In the genomic region with DNA sequence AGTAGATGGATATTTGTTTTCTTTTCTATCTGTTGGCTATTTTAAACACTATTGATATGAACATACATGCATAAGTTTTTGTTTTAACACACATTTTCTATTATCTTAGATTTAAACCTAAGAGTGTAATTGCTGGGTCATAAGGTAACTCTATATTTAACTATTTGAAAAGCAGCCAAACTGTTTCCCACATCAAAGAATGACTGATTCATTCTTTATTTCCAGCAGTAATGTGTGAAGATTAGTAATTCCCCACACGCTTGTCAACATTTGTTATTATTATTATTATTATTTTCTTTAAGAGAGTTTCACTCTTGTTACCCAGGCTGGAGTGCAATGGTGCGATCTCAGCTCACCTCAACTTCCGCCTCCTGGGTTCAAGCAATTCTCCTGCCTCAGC, we compare ENCODE assay signal across 31 cellular contexts.
DNase-seq lines count a peak whose midpoint lies in the region; ATAC-seq and TF ChIP-seq lines count a peak whose summit lies in the region.
"Had no signal": no experiment of that assay in that cellular context is flagged by ENCODE, and none has a peak within 500 bp of the region (broad histone marks: within the 10 kb centered on the region; RNA-seq: fewer than 3 reads in every experiment).

No MANE protein-coding gene starts in this region.

- POLR2A ChIA-PET in MCF 10A (lab: Yijun Ruan, JAX), result no interaction called here
- POLR2A ChIA-PET in RWPE1 (lab: Yijun Ruan, JAX; ENCODE audit: low non-redundant PET), result no interaction called here

- H3K36me3 Mint-ChIP-seq in MCF 10A (ENCODE audit: insufficient read depth, unreplicated experiment), result no peaks in the 10 kb centered on the region
- H3K36me3 Mint-ChIP-seq in activated CD8-positive, alpha-beta memory T cell treated with anti-CD3 and anti-CD28 coated beads, Interleukin-2, amount 10 ng/mL, durations not matched to agents 7 days and 5 days, result no peaks in the 10 kb centered on the region
- H3K36me3 Mint-ChIP-seq: CD14-positive monocyte; CD8-positive, alpha-beta memory T cell had no signal

- TF ChIP-seq CTCF in MCF 10A (IDR thresholded peaks at IDR 0.05; ENCODE audit: unreplicated experiment) (no peak), breast epithelium (IDR thresholded peaks at IDR 0.05) (no peak), RWPE1 (conservative IDR thresholded peaks at IDR 0.05; ENCODE audit: low read depth) (no peak), choroid plexus epithelial cell (conservative IDR thresholded peaks at IDR 0.05; ENCODE audit: low read depth, low read length) (no peak), retinal pigment epithelial cell (conservative IDR thresholded peaks at IDR 0.05; ENCODE audit: low read depth, low read length) (no peak)

- no peaks in the 10 kb centered on the region for H3K4me1 Mint-ChIP-seq in MCF 10A (ENCODE audit: insufficient read depth, unreplicated experiment)
- H3K4me1 Mint-ChIP-seq in activated CD8-positive, alpha-beta memory T cell treated with anti-CD3 and anti-CD28 coated beads, Interleukin-2, amount 10 ng/mL, durations not matched to agents 7 days and 5 days, result no peaks in the 10 kb centered on the region
- H3K4me1 Mint-ChIP-seq: CD14-positive monocyte; CD8-positive, alpha-beta memory T cell had no signal

- H3K27me3 ChIP-seq in breast epithelium, result no peaks in the 10 kb centered on the region
- H3K27me3 ChIP-seq: BE2C, MG63 had no signal

- ATAC-seq in HG03439 (IDR thresholded peaks at IDR 0.05; ENCODE audit: unreplicated experiment), result no peak
- ATAC-seq in activated CD8-positive, alpha-beta memory T cell treated with anti-CD3 and anti-CD28 coated beads, Interleukin-2, amount 10 ng/mL, durations not matched to agents 7 days and 5 days, result no peak
- no peak for ATAC-seq in HG03460 (IDR thresholded peaks at IDR 0.05; ENCODE audit: unreplicated experiment)
- ATAC-seq: HepG2, PC-3 had no signal

- intact Hi-C loops in MCF 10A (cut with micrococcal nuclease) (no loop called here), breast epithelium (cut with DNase I; ENCODE audit: low total_unique reads) (no loop called here)

- peaks cover 13% of the 10 kb centered on the region for H3K9me3 Mint-ChIP-seq in MCF 10A (ENCODE audit: unreplicated experiment)
- peaks cover 2% of the 10 kb centered on the region for H3K9me3 Mint-ChIP-seq in activated CD8-positive, alpha-beta memory T cell treated with anti-CD3 and anti-CD28 coated beads, Interleukin-2, amount 10 ng/mL, durations not matched to agents 7 days and 5 days (ENCODE audit: low read depth)

- no peaks in the 10 kb centered on the region for H3K36me3 ChIP-seq in breast epithelium
- H3K36me3 ChIP-seq: BE2C, MG63 had no signal

- no peak overlapping the region for H3K4me3 Mint-ChIP-seq in MCF 10A (ENCODE audit: unreplicated experiment)
- H3K4me3 Mint-ChIP-seq in activated CD8-positive, alpha-beta memory T cell treated with anti-CD3 and anti-CD28 coated beads, Interleukin-2, amount 10 ng/mL, durations not matched to agents 7 days and 5 days, result no peak overlapping the region
- H3K4me3 Mint-ChIP-seq: CD14-positive monocyte; CD8-positive, alpha-beta memory T cell had no signal

- no peak for TF ChIP-seq POLR2A in breast epithelium (IDR thresholded peaks at IDR 0.05)

- no peak overlapping the region for H3K27ac Mint-ChIP-seq in MCF 10A (ENCODE audit: low read depth, unreplicated experiment)
- H3K27ac Mint-ChIP-seq in activated CD8-positive, alpha-beta memory T cell treated with anti-CD3 and anti-CD28 coated beads, Interleukin-2, amount 10 ng/mL, durations not matched to agents 7 days and 5 days, result no peak overlapping the region
- H3K27ac Mint-ChIP-seq: CD14-positive monocyte; CD8-positive, alpha-beta memory T cell had no signal

- no peaks in the 10 kb centered on the region for H3K4me1 ChIP-seq in breast epithelium
- H3K4me1 ChIP-seq: BE2C had no signal

- no peaks in the 10 kb centered on the region for H3K27me3 Mint-ChIP-seq in MCF 10A (ENCODE audit: insufficient read depth, unreplicated experiment)
- H3K27me3 Mint-ChIP-seq in activated CD8-positive, alpha-beta memory T cell treated with anti-CD3 and anti-CD28 coated beads, Interleukin-2, amount 10 ng/mL, durations not matched to agents 7 days and 5 days, result no peaks in the 10 kb centered on the region
- H3K27me3 Mint-ChIP-seq: CD8-positive, alpha-beta memory T cell had no signal

- CTCF ChIA-PET in MCF 10A (lab: Yijun Ruan, JAX) (no interaction called here), RWPE1 (lab: Yijun Ruan, JAX) (no interaction called here)
- CTCF ChIA-PET in activated CD8-positive, alpha-beta memory T cell treated with anti-CD3 and anti-CD28 coated beads, Interleukin-2, amount 10 ng/mL, durations not matched to agents 7 days and 5 days (lab: Charles Lee), result no interaction called here

- peak; percentile 23 for DNase-seq in MCF 10A (ENCODE audit: unreplicated experiment)
- no peak for DNase-seq in breast epithelium (ENCODE audit: low spot score in 2 of 2)
- peak; percentile 1 for DNase-seq in RWPE1 (ENCODE audit: low spot score)
- peak; percentile 2 for DNase-seq in choroid plexus epithelial cell (ENCODE audit: low read depth)
- DNase-seq in retinal pigment epithelial cell (ENCODE audit: low read depth), result peak; percentile 58
- DNase-seq in activated CD8-positive, alpha-beta memory T cell treated with anti-CD3 and anti-CD28 coated beads, Interleukin-2, amount 10 ng/mL, durations not matched to agents 7 days and 5 days, result no peak
- DNase-seq: ACHN; BE2C; CD8-positive, alpha-beta memory T cell; DMS79 treated with DMSO at 0.1 percent for 48 hours; GF-D8; GM23248; H7; Karpas-422; MG63; NCI-H1105 treated with DMSO at 0.1 percent for 48 hours; NCI-H146; NCI-H1930; NCI-H2107; NCI-H446; NCI-H524 treated with DMSO at 0.1 percent for 48 hours; NCI-H774; PC-3; RPMI8226; SHP77 had no signal

- H3K4me3 ChIP-seq in breast epithelium, result no peak overlapping the region
- H3K4me3 ChIP-seq in choroid plexus epithelial cell (ENCODE audit: low read depth, low read length), result no peak overlapping the region
- no peak overlapping the region for H3K4me3 ChIP-seq in retinal pigment epithelial cell (ENCODE audit: low read length)
- H3K4me3 ChIP-seq: GM23248, MG63 had no signal

- BruUV-seq in MCF 10A (replicated peaks; lab: Mats Ljungman, UMichigan), result no TSS peak

- peaks cover 0 to 8% of the 10 kb centered on the region in 2 donors for H3K9me3 ChIP-seq in breast epithelium
- H3K9me3 ChIP-seq: BE2C had no signal

- H3K27ac ChIP-seq in breast epithelium (no peak overlapping the region), RWPE1 (no peak overlapping the region)
- H3K27ac ChIP-seq: 22Rv1, GM23248, HL-60 had no signal

Comparison
In these comparisons a context has a peak if more than half of its experiments do, and no peak if none do; other contexts are left out.
1. DNase-seq: peak in MCF 10A (single experiment), RWPE1 (single experiment), choroid plexus epithelial cell (single experiment) and retinal pigment epithelial cell (single experiment); none in breast epithelium (0 of 2) and activated CD8-positive, alpha-beta memory T cell treated with anti-CD3 and anti-CD28 coated beads, Interleukin-2, amount 10 ng/mL, durations not matched to agents 7 days and 5 days (single experiment).